ENCODE assay signal across 14 cellular contexts in genomic region chr22:20996031-20996410, GRCh38. TPM values are rescaled to one million over a fixed set of nuclear protein-coding genes. Genes with fewer than 3 reads are reported as not detected.
A peak's percentile ranks its signal among the peaks of the same experiment; 100 is the strongest.
DNase-seq lines count a peak whose midpoint lies in the region; ATAC-seq, FAIRE-seq and TF ChIP-seq lines count a peak whose summit lies in the region.
"Had no signal": no experiment of that assay in that cellular context is flagged by ENCODE, and none has a peak within 500 bp of the region (broad histone marks: within the 10 kb centered on the region; RNA-seq: fewer than 3 reads in every experiment).

No MANE protein-coding gene starts in this region.

- POLR2A ChIA-PET in CD4-positive, alpha-beta T cell (lab: Charles Lee), result no interaction called here

- TF ChIP-seq POLR2A in GM12892 (IDR thresholded peaks at IDR 0.05; ENCODE audit: low read depth, low read length), result peak; percentile 23; the same call in 1 of the 2 replicates

- peak overlapping the region; percentile 55 for H3K27ac Mint-ChIP-seq in CD4-positive, alpha-beta T cell
- H3K27ac Mint-ChIP-seq in central memory CD8-positive, alpha-beta T cell (ENCODE audit: low read depth), result peak overlapping the region; percentile 35
- peak overlapping the region; percentile 68 for H3K27ac Mint-ChIP-seq in stimulated activated effector memory CD8-positive, alpha-beta T cell treated with anti-CD3 and anti-CD28 coated beads, Interleukin-12 subunit alpha, Interleukin-12 subunit beta, amount 100 ng/mL, for 72 hours

- no peak for TF ChIP-seq CTCF in CD4-positive, alpha-beta T cell (IDR thresholded peaks at IDR 0.05)

- no peak overlapping the region for H3K27ac ChIP-seq in CD4-positive, alpha-beta T cell (ENCODE audit: low read depth, low read length)
- H3K27ac ChIP-seq: GM23248 had no signal

- CTCF ChIA-PET in CD4-positive, alpha-beta T cell (lab: Charles Lee), result no interaction called here

- H3K9me3 ChIP-seq in CD4-positive, alpha-beta T cell (ENCODE audit: control insufficient read depth, low read length), result no peaks in the 10 kb centered on the region
- H3K9me3 ChIP-seq: Caco-2 had no signal

- H3K36me3 Mint-ChIP-seq in CD4-positive, alpha-beta T cell (ENCODE audit: low read depth), result peaks cover 30% of the 10 kb centered on the region
- H3K36me3 Mint-ChIP-seq in central memory CD8-positive, alpha-beta T cell (ENCODE audit: insufficient read depth), result peaks cover 18% of the 10 kb centered on the region
- peaks cover 52% of the 10 kb centered on the region for H3K36me3 Mint-ChIP-seq in stimulated activated effector memory CD8-positive, alpha-beta T cell treated with anti-CD3 and anti-CD28 coated beads, Interleukin-12 subunit alpha, Interleukin-12 subunit beta, amount 100 ng/mL, for 72 hours

- no peaks in the 10 kb centered on the region for H3K9me3 Mint-ChIP-seq in CD4-positive, alpha-beta T cell
- no peaks in the 10 kb centered on the region for H3K9me3 Mint-ChIP-seq in central memory CD8-positive, alpha-beta T cell
- H3K9me3 Mint-ChIP-seq in stimulated activated effector memory CD8-positive, alpha-beta T cell treated with anti-CD3 and anti-CD28 coated beads, Interleukin-12 subunit alpha, Interleukin-12 subunit beta, amount 100 ng/mL, for 72 hours, result no peaks in the 10 kb centered on the region
- H3K9me3 Mint-ChIP-seq: CD14-positive monocyte; CD8-positive, alpha-beta memory T cell had no signal

- no peak for ATAC-seq in CD4-positive, alpha-beta T cell (ENCODE audit: poor library complexity)
- ATAC-seq in central memory CD8-positive, alpha-beta T cell (replicated peaks; ENCODE audit: extremely low read depth, poor library complexity, severe bottlenecking), result no peak
- ATAC-seq in stimulated activated effector memory CD8-positive, alpha-beta T cell treated with anti-CD3 and anti-CD28 coated beads, Interleukin-12 subunit alpha, Interleukin-12 subunit beta, amount 100 ng/mL, for 72 hours, result no peak

- H3K4me3 Mint-ChIP-seq in CD4-positive, alpha-beta T cell, result no peak overlapping the region
- H3K4me3 Mint-ChIP-seq in central memory CD8-positive, alpha-beta T cell, result no peak overlapping the region
- H3K4me3 Mint-ChIP-seq in stimulated activated effector memory CD8-positive, alpha-beta T cell treated with anti-CD3 and anti-CD28 coated beads, Interleukin-12 subunit alpha, Interleukin-12 subunit beta, amount 100 ng/mL, for 72 hours, result no peak overlapping the region
- H3K4me3 Mint-ChIP-seq: CD8-positive, alpha-beta memory T cell had no signal

- no peak for DNase-seq in CD4-positive, alpha-beta T cell
- DNase-seq in GM12892 (ENCODE audit: insufficient read length), result no peak
- no peak for DNase-seq in central memory CD8-positive, alpha-beta T cell (ENCODE audit: low spot score in 2 of 2)
- DNase-seq in stimulated activated effector memory CD8-positive, alpha-beta T cell treated with anti-CD3 and anti-CD28 coated beads, Interleukin-12 subunit alpha, Interleukin-12 subunit beta, amount 100 ng/mL, for 72 hours (ENCODE audit: low spot score in 2 of 2), result no peak
- no peak for DNase-seq in stimulated activated CD4-positive, alpha-beta T cell treated with anti-CD3 and anti-CD28 coated beads, Interleukin-4, amount 100 ng/mL, for 4 hours
- no peak for DNase-seq in cerebellum (ENCODE audit: low spot score)
- DNase-seq: Caco-2; CD8-positive, alpha-beta memory T cell; DND-41; GDM1; GM23248 had no signal

- intact Hi-C loops in CD4-positive, alpha-beta T cell (cut with DNase I, micrococcal nuclease), result no loop called here

- H3K27me3 Mint-ChIP-seq in CD4-positive, alpha-beta T cell, result no peaks in the 10 kb centered on the region
- no peaks in the 10 kb centered on the region for H3K27me3 Mint-ChIP-seq in central memory CD8-positive, alpha-beta T cell
- H3K27me3 Mint-ChIP-seq: CD8-positive, alpha-beta memory T cell had no signal

- H3K27me3 ChIP-seq in CD4-positive, alpha-beta T cell (ENCODE audit: control insufficient read depth, insufficient read depth, low read length), result no peaks in the 10 kb centered on the region

- FAIRE-seq in GM12892 (lab: Jason Lieb, UNC), result no peak
- FAIRE-seq: H54 had no signal

- H3K4me1 Mint-ChIP-seq in CD4-positive, alpha-beta T cell (ENCODE audit: low read depth), result peaks cover 18% of the 10 kb centered on the region
- peaks cover 8% of the 10 kb centered on the region for H3K4me1 Mint-ChIP-seq in central memory CD8-positive, alpha-beta T cell
- H3K4me1 Mint-ChIP-seq in stimulated activated effector memory CD8-positive, alpha-beta T cell treated with anti-CD3 and anti-CD28 coated beads, Interleukin-12 subunit alpha, Interleukin-12 subunit beta, amount 100 ng/mL, for 72 hours, result peaks cover 17% of the 10 kb centered on the region

RNA-seq across cellular contexts. Expression of gene THAP7, which starts 5.9 kb away (rescaled TPM):
- total RNA-seq in CD4-positive, alpha-beta T cell, result 10 to 100 TPM; 82.7 to 84.0 TPM
- 7.8 TPM for polyA plus RNA-seq in GM12892 (2012; ENCODE audit: missing spikeins)
- total RNA-seq in cerebellum, result 14.3 TPM

RNA-seq across cellular contexts. Expression of gene LZTR1, which starts 13.9 kb away (rescaled TPM):
- 10 to 100 TPM; 48.4 to 51.3 TPM for total RNA-seq in CD4-positive, alpha-beta T cell
- polyA plus RNA-seq in GM12892 (2012; ENCODE audit: missing spikeins), result 24.9 TPM
- 58.8 TPM for total RNA-seq in cerebellum

RNA-seq across cellular contexts. Expression of gene P2RX6, which starts 18.9 kb away (rescaled TPM):
- total RNA-seq in CD4-positive, alpha-beta T cell, result under 1 TPM; 0.14 to 0.69 TPM
- 0.08 TPM for polyA plus RNA-seq in GM12892 (2012; ENCODE audit: missing spikeins)
- total RNA-seq in cerebellum, result 0.36 TPM
- polyA plus RNA-seq: CD14-positive monocyte had no signal

RNA-seq across cellular contexts. Expression of gene AIFM3, which starts 29.0 kb away (rescaled TPM):
- under 1 TPM; 0.34 to 0.41 TPM for total RNA-seq in CD4-positive, alpha-beta T cell
- not detected for polyA plus RNA-seq in GM12892 (2012; ENCODE audit: missing spikeins)
- 6.4 TPM for total RNA-seq in cerebellum
- total RNA-seq: A673 had no signal
- polyA plus RNA-seq: CD8-positive, alpha-beta memory T cell; GM23248 had no signal

RNA-seq across cellular contexts. Expression of gene SLC7A4, which starts 36.3 kb away (rescaled TPM):
- total RNA-seq in CD4-positive, alpha-beta T cell, result not detected
- not detected for polyA plus RNA-seq in GM12892 (2012; ENCODE audit: missing spikeins)
- total RNA-seq in cerebellum, result 2.0 TPM
- total RNA-seq: A673, GM23248 had no signal
- polyA plus RNA-seq: CD14-positive monocyte, GM23248 had no signal
